In genomic region chr1:43171876-43172531, GRCh38 we compare ENCODE assay signal across 1 cellular context.
TF ChIP-seq lines count a peak whose summit lies in the region.

TSS of gene CFAP57 (plus strand) at chr1:43172330. CDS start at chr1:43172754, 424 bp downstream.
TSS of gene EBNA1BP2 (minus strand) at chr1:43172290. CDS start at chr1:43172118, 172 bp downstream.

TF ChIP-seq in K562, 482 proteins besides CTCF, POLR2A, EP300 and RAD21 (continued from another document and continues in another):
- TF ChIP-seq GTF3C2 (IDR thresholded peaks at IDR 0.05; ENCODE audit: borderline replicate concordance, extremely low read depth, insufficient read length) = no peak
- TF ChIP-seq SP1 (CRISPR knock-in tag; IDR thresholded peaks at IDR 0.05) = peak; percentile 85
- TF ChIP-seq SMAD1 (IDR thresholded peaks at IDR 0.05; ENCODE audit: low read depth, low read length, partially characterized antibody) = no peak
- TF ChIP-seq KDM1A (IDR thresholded peaks at IDR 0.05) = peak in 1 of 2 experiments; percentile 80; a peak in 1 of 4 replicates
- TF ChIP-seq SMARCA4 (IDR thresholded peaks at IDR 0.05) = no peak
- no peak for TF ChIP-seq NFE2L1 (tag; IDR thresholded peaks at IDR 0.05; ENCODE audit: borderline replicate concordance, low read depth)
- TF ChIP-seq CEBPB (tag; IDR thresholded peaks at IDR 0.05) = no peak
- TF ChIP-seq MGA (IDR thresholded peaks at IDR 0.05) = no peak; the same call in none of the 2 replicates
- no peak for TF ChIP-seq ZNF79 (CRISPR knock-in tag; IDR thresholded peaks at IDR 0.05; ENCODE audit: low read depth)
- TF ChIP-seq CGGBP1 (CRISPR knock-in tag; IDR thresholded peaks at IDR 0.05) = no peak
- TF ChIP-seq GABPB1 (CRISPR knock-in tag; IDR thresholded peaks at IDR 0.05) = peak; percentile 97
- TF ChIP-seq HMG20B (CRISPR knock-in tag; IDR thresholded peaks at IDR 0.05) = no peak
- no peak for TF ChIP-seq BRF2 (IDR thresholded peaks at IDR 0.05; ENCODE audit: borderline replicate concordance, insufficient read depth, insufficient read length)
- no peak for TF ChIP-seq WHSC1 (IDR thresholded peaks at IDR 0.05; ENCODE audit: low read length)
- TF ChIP-seq HMGXB4 (CRISPR knock-in tag; IDR thresholded peaks at IDR 0.05) = 0 out of 2 replicates have a peak, but pooled peaks have one; percentile 63
- no peak for TF ChIP-seq KAT2B (IDR thresholded peaks at IDR 0.05; ENCODE audit: low read depth, low read length)
- no peak for TF ChIP-seq FUS (optimal IDR thresholded peaks at IDR 0.05; ENCODE audit: low read depth, low read length)
- no peak for TF ChIP-seq ZNF780A (CRISPR knock-in tag; IDR thresholded peaks at IDR 0.05)
- no peak for TF ChIP-seq SLC30A9 (CRISPR knock-in tag; IDR thresholded peaks at IDR 0.05)
- peak; percentile 90 for TF ChIP-seq SUPT5H (IDR thresholded peaks at IDR 0.05)
- no peak for TF ChIP-seq ETS2 (tag; IDR thresholded peaks at IDR 0.05; ENCODE audit: borderline replicate concordance, poor library complexity, severe bottlenecking)
- TF ChIP-seq YY1 (IDR thresholded peaks at IDR 0.05; ENCODE audit: borderline replicate concordance in 1 of 3, control insufficient read depth in 1 of 3, extremely low read depth in 1 of 3, insufficient read depth in 3 of 3, insufficient read length in 1 of 3, insufficient replicate concordance in 2 of 3, low read depth in 1 of 3, low read length in 2 of 3) = no peak
- peak; percentile 87 for TF ChIP-seq VEZF1 (CRISPR knock-in tag; IDR thresholded peaks at IDR 0.05)
- TF ChIP-seq ZNF75A (CRISPR knock-in tag; IDR thresholded peaks at IDR 0.05) = no peak
- TF ChIP-seq SAP30 (IDR thresholded peaks at IDR 0.05; ENCODE audit: borderline replicate concordance, insufficient read depth, low read depth, low read length, poor library complexity, severe bottlenecking) = peak; percentile 100
- 0 out of 2 replicates have a peak, but pooled peaks have one; percentile 8 for TF ChIP-seq HEY1 (CRISPR knock-in tag; IDR thresholded peaks at IDR 0.05; ENCODE audit: borderline replicate concordance)
- TF ChIP-seq XRCC4 (IDR thresholded peaks at IDR 0.05; ENCODE audit: extremely low read depth, insufficient read depth, insufficient read length) = no peak
- no peak for TF ChIP-seq ZBTB43 (CRISPR knock-in tag; IDR thresholded peaks at IDR 0.05)
- no peak for TF ChIP-seq CBX5 (IDR thresholded peaks at IDR 0.05; ENCODE audit: borderline replicate concordance, low read depth)
- no peak; a peak in 1 of 4 replicates for TF ChIP-seq ZMIZ1 (IDR thresholded peaks at IDR 0.05; ENCODE audit: low read depth in 2 of 2, low read length in 2 of 2)
